In the genomic region with DNA sequence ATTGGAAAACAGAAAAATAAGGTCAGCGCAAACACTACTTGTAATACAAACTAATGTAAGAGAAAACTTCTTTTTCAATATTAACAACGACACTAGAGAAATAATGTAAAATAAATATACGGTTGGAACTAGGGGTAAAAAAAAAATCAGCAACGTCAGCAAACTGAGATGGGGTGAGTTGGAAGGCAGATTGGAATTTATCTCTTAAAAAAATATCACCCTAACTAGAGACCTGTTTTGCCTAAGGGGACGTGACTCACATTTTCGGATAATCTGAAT, we compare ENCODE assay signal across 9 cellular contexts. TPM values are rescaled to one million over a fixed set of nuclear protein-coding genes. Genes with fewer than 3 reads are reported as not detected.
DNase-seq lines count a peak whose midpoint lies in the region; ATAC-seq and TF ChIP-seq lines count a peak whose summit lies in the region.
"Had no signal": no experiment of that assay in that cellular context is flagged by ENCODE, and none has a peak within 500 bp of the region (broad histone marks: within the 10 kb centered on the region; RNA-seq: fewer than 3 reads in every experiment).

No MANE protein-coding gene starts in this region.

- TF ChIP-seq EP300 in transverse colon (IDR thresholded peaks at IDR 0.05; ENCODE audit: low read depth): no peak

- no peaks in the 10 kb centered on the region for H3K9me3 ChIP-seq in right lobe of liver
- H3K9me3 ChIP-seq in transverse colon: no peaks in the 10 kb centered on the region

- in situ Hi-C loops in astrocyte of the cerebellum (cut with HindIII; ENCODE audit: low sequenced_read_pairs) (loop anchor here (25.0 kb wide), 1 partner anchor 172 kb away; no protein-coding TSS in a partner anchor), transverse colon (cut with MboI; ENCODE audit: low pct_ligation_motif_present in 1 of 4, low pct_unique_long_range_greater_than_20kb in 1 of 4, low sequenced_read_pairs in 3 of 4) (loop anchor here in 1 of 4 donors (10.0 kb wide), 1 partner anchor 70 kb away; no protein-coding TSS in a partner anchor)

- intact Hi-C loops in right lobe of liver (cut with DNase I): no loop called here
- intact Hi-C loops in transverse colon (cut with DNase I; ENCODE audit: low total_unique reads): loop anchor here (10.0 kb wide), 1 partner anchor 70 kb away; no protein-coding TSS in a partner anchor
- intact Hi-C loops in head of caudate nucleus (cut with DNase I): no loop called here

- H3K36me3 Mint-ChIP-seq in activated T-cell treated with anti-CD3 and anti-CD28 coated beads, Interleukin-2, amount 50 U/mL, for 72 hours (ENCODE audit: insufficient read depth in 2 of 2): peaks cover 0 to 6% of the 10 kb centered on the region in 2 donors

- H3K4me3 Mint-ChIP-seq in activated T-cell treated with anti-CD3 and anti-CD28 coated beads, Interleukin-2, amount 50 U/mL, for 72 hours: peak overlapping the region; percentile 94 to 99

- no peak for TF ChIP-seq CTCF in astrocyte of the cerebellum (IDR thresholded peaks at IDR 0.05; ENCODE audit: low read depth, low read length, missing control alignments)
- no peak for TF ChIP-seq CTCF in right lobe of liver (IDR thresholded peaks at IDR 0.05)
- TF ChIP-seq CTCF in transverse colon (IDR thresholded peaks at IDR 0.05): no peak

- under 1% methylated on average over 5 of the region's 6 CpGs for WGBS in right lobe of liver (ENCODE audit: insufficient coverage, low coverage, low lambda C conversion rate, missing lambda C conversion rate)
- WGBS in transverse colon (ENCODE audit: low coverage in 1 of 2), 2 donors: 2 to 7% methylated on average over 6 of the region's 6 CpGs

- H3K4me1 ChIP-seq in right lobe of liver (peaks cover 0 to 17% (median 5%) of the 10 kb centered on the region in 4 donors), transverse colon (peaks cover 4 to 22% (median 6%) of the 10 kb centered on the region in 4 donors)

- H3K4me3 ChIP-seq in astrocyte of the cerebellum (ENCODE audit: low read depth, low read length) (peak overlapping the region; percentile 82), right lobe of liver (peak overlapping the region; percentile 80 to 94 (median 89)), transverse colon (peak overlapping the region; percentile 83 to 99 (median 90))

- H3K27me3 ChIP-seq in right lobe of liver (no peaks in the 10 kb centered on the region), transverse colon (no peaks in the 10 kb centered on the region)

- H3K9me3 Mint-ChIP-seq in activated T-cell treated with anti-CD3 and anti-CD28 coated beads, Interleukin-2, amount 50 U/mL, for 72 hours: no peaks in the 10 kb centered on the region

- H3K36me3 ChIP-seq in right lobe of liver: no peaks in the 10 kb centered on the region
- no peaks in the 10 kb centered on the region for H3K36me3 ChIP-seq in transverse colon

- peak overlapping the region; percentile 53 for H3K27ac Mint-ChIP-seq in activated T-cell treated with anti-CD3 and anti-CD28 coated beads, Interleukin-2, amount 50 U/mL, for 72 hours

- peaks cover 32% of the 10 kb centered on the region for H3K27me3 Mint-ChIP-seq in activated T-cell treated with anti-CD3 and anti-CD28 coated beads, Interleukin-2, amount 50 U/mL, for 72 hours (ENCODE audit: low read depth)

- TF ChIP-seq POLR2A in right lobe of liver (IDR thresholded peaks at IDR 0.05): no peak
- TF ChIP-seq POLR2A in transverse colon (IDR thresholded peaks at IDR 0.05): no peak

- DNase-seq in activated T-cell treated with anti-CD3 and anti-CD28 coated beads, Interleukin-2, amount 50 U/mL, for 72 hours: no peak
- no peak for DNase-seq in activated T-cell treated with anti-CD3 and anti-CD28 coated beads, Interleukin-2, amount 50 U/mL, for 48 hours
- no peak for DNase-seq in astrocyte of the cerebellum (ENCODE audit: low read depth)
- no peak for DNase-seq in right lobe of liver
- no peak for DNase-seq in transverse colon
- no peak for DNase-seq in head of caudate nucleus
- no peak for DNase-seq in islet precursor cell
- DNase-seq: NCI-H1436 treated with DMSO at 0.1 percent for 48 hours had no signal

- H3K27ac ChIP-seq in right lobe of liver (peak overlapping the region; percentile 92 to 96 (median 96)), transverse colon (peak overlapping the region; percentile 92 to 98 (median 98))

- H3K4me1 Mint-ChIP-seq in activated T-cell treated with anti-CD3 and anti-CD28 coated beads, Interleukin-2, amount 50 U/mL, for 72 hours (ENCODE audit: low read depth): peaks cover 10% of the 10 kb centered on the region

- no peak for ATAC-seq in activated T-cell treated with anti-CD3 and anti-CD28 coated beads, Interleukin-2, amount 50 U/mL, for 72 hours (replicated peaks in 1 of 2)
- ATAC-seq in right lobe of liver (no peak), GM19328 (IDR thresholded peaks at IDR 0.05; ENCODE audit: unreplicated experiment) (no peak)

RNA-seq across cellular contexts. Expression of gene UTRN, which starts 0.7 kb away (rescaled TPM):
- 10 to 100 TPM; 62.9 to 76.4 TPM for total RNA-seq in activated T-cell treated with anti-CD3 and anti-CD28 coated beads, Interleukin-2, amount 50 U/mL, for 72 hours
- 10 to 100 TPM; 27.7 to 66.5 (median 40.8) TPM for total RNA-seq in right lobe of liver
- total RNA-seq in transverse colon: 100 to 1,000 TPM in 1 of 4 donors, 10 to 100 TPM in 3; 42.3 to 134 (median 94.1) TPM
